Comparison of ENCODE assay signal across 1 cellular context in the genomic region with DNA sequence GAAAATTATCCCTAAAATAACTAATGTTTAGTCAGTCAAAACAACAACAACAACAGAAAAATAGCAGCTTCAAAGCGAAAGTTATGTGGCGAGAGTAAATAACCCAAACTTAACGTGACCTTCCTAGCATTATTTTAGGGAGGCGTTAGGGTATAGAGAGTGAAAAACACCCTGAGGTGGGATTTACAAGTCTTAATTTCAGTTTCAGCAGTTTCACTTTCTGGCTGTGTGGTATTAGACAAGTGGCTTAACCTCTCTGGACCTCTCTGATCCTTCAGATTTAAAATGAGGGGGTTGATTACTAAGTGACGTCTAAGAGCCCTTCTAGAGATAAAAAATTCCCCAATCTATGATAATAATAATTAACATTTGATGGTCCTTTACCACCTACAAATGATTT.
TF ChIP-seq lines count a peak whose summit lies in the region.

No MANE protein-coding gene starts in this region.

TF ChIP-seq in H1, 55 proteins besides CTCF, POLR2A, EP300 and RAD21:
- TF ChIP-seq KDM1A (IDR thresholded peaks at IDR 0.05; ENCODE audit: borderline replicate concordance, low read length): 0 out of 2 replicates have a peak, but pooled peaks have one; percentile 21
- no peak for TF ChIP-seq CHD1 (IDR thresholded peaks at IDR 0.05; ENCODE audit: low read depth, low read length)
